In the genomic region with DNA sequence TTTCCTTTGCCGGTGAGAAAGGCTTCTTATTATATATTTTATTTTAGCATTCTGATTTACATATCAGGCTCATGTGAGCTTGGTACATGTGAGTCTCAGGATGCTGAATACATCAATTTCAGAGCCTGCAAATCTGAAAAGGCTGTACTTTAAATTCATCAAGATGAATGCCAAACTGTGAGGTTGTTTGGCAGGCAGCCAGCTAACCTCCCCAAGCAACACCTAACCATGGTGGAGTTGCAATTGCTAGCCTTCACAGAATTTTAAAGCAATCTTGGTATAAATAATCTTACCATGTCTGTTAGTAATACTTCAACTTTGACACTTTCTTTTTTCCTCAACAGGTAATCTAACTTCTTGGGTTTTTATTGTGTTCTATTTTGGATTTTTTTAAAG, we compare ENCODE assay signal across 12 cellular contexts.
DNase-seq lines count a peak whose midpoint lies in the region; ATAC-seq and TF ChIP-seq lines count a peak whose summit lies in the region.
"Had no signal": no experiment of that assay in that cellular context is flagged by ENCODE, and none has a peak within 500 bp of the region (broad histone marks: within the 10 kb centered on the region; RNA-seq: fewer than 3 reads in every experiment).

No MANE protein-coding gene starts in this region.

- DNase-seq in brain microvascular endothelial cell (peak; percentile 40), GM13977 (ENCODE audit: low spot score) (no peak)
- DNase-seq: effector CD8-positive, alpha-beta T cell; NCI-H1694 treated with DMSO at 0.1 percent for 48 hours; retina had no signal

- H3K36me3 ChIP-seq in brain microvascular endothelial cell (replicated peaks), result no peaks in the 10 kb centered on the region
- H3K36me3 ChIP-seq: HAP-1 had no signal

- in situ Hi-C loops in brain microvascular endothelial cell (cut with HindIII; ENCODE audit: low pct_ligation_motif_present, low sequenced_read_pairs), result no loop called here
- in situ Hi-C loops in GM13977 (cut with MboI; ENCODE audit: low pct_unique_long_range_greater_than_20kb, low sequenced_read_pairs, unreplicated experiment), result no loop called here

- peak overlapping the region; percentile 57 for H3K27ac ChIP-seq in brain microvascular endothelial cell

- ATAC-seq in GM18519 (IDR thresholded peaks at IDR 0.05; ENCODE audit: low FRiP score, unreplicated experiment) (peak; percentile 12), GM21576 (IDR thresholded peaks at IDR 0.05; ENCODE audit: unreplicated experiment) (peak; percentile 17), HG03520 (IDR thresholded peaks at IDR 0.05; ENCODE audit: unreplicated experiment) (peak; percentile 9), GM21515 (IDR thresholded peaks at IDR 0.05; ENCODE audit: unreplicated experiment) (no peak), GM21367 (IDR thresholded peaks at IDR 0.05; ENCODE audit: unreplicated experiment) (no peak), HG02588 (IDR thresholded peaks at IDR 0.05; ENCODE audit: unreplicated experiment) (no peak)

- H3K4me3 ChIP-seq in brain microvascular endothelial cell (ENCODE audit: low read depth, low read length), result no peak overlapping the region
- H3K4me3 ChIP-seq: HAP-1 had no signal

- TF ChIP-seq CTCF in brain microvascular endothelial cell (IDR thresholded peaks at IDR 0.05; ENCODE audit: low read depth, low read length, missing control alignments) (no peak), GM13977 (IDR thresholded peaks at IDR 0.05; ENCODE audit: extremely low read depth, insufficient read depth, missing control alignments) (no peak)

- H3K27me3 ChIP-seq in brain microvascular endothelial cell (replicated peaks), result no peaks in the 10 kb centered on the region

Comparison
In these comparisons a context has a peak if more than half of its experiments do, and no peak if none do; other contexts are left out.
1. ATAC-seq: peak in GM18519 (single experiment), GM21576 (single experiment) and HG03520 (single experiment); none in GM21515 (single experiment), GM21367 (single experiment) and HG02588 (single experiment).